9 cellular contexts compared by ENCODE assay signal in the genomic region with DNA sequence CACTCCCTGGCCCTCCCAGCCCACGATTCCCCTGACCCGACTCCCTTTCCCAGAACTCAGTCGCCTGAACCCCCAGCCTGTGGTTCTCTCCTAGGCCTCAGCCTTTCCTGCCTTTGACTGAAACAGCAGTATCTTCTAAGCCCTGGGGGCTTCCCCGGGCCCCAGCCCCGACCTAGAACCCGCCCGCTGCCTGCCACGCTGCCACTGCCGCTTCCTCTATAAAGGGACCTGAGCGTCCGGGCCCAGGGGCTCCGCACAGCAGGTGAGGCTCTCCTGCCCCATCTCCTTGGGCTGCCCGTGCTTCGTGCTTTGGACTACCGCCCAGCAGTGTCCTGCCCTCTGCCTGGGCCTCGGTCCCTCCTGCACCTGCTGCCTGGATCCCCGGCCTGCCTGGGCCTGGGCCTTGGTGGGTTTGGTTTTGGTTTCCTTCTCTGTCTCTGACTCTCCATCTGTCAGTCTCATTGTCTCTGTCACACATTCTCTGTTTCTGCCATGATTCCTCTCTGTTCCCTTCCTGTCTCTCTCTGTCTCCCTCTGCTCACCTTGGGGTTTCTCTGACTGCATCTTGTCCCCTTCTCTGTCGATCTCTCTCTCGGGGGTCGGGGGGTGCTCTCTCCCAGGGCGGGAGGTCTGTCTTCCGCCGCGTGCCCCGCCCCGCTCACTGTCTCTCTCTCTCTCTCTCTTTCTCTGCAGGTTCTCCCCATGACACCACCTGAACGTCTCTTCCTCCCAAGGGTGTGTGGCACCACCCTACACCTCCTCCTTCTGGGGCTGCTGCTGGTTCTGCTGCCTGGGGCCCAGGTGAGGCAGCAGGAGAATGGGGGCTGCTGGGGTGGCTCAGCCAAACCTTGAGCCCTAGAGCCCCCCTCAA. TPM values are rescaled to one million over a fixed set of nuclear protein-coding genes. Genes with fewer than 3 reads are reported as not detected.
DNase-seq lines count a peak whose midpoint lies in the region; ATAC-seq, FAIRE-seq and TF ChIP-seq lines count a peak whose summit lies in the region.
"Had no signal": no experiment of that assay in that cellular context is flagged by ENCODE, and none has a peak within 500 bp of the region (broad histone marks: within the 10 kb centered on the region; RNA-seq: fewer than 3 reads in every experiment).

A gene with protein sequence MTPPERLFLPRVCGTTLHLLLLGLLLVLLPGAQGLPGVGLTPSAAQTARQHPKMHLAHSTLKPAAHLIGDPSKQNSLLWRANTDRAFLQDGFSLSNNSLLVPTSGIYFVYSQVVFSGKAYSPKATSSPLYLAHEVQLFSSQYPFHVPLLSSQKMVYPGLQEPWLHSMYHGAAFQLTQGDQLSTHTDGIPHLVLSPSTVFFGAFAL (plus strand): TSS at position 249 of the 871 bp plus-strand sequence. CDS start 454 bp downstream, at position 703.

- peaks cover 2% of the 10 kb centered on the region for H3K27me3 Mint-ChIP-seq in chondrocyte (ENCODE audit: low read depth)
- no peaks in the 10 kb centered on the region for H3K27me3 Mint-ChIP-seq in stimulated activated memory B cell treated with anti-CD40 and anti-IgM and Interleukin-4, amounts not matched to agents 10 μg/mL and 1 μg/mL and 100 μg/mL, for 72 hours

- DNase-seq in T-helper 2 cell = peak; percentile 56 to 78 (median 74)
- DNase-seq in chondrocyte (ENCODE audit: low spot score) = no peak
- DNase-seq in NCI-H146 (lab: John Stamatoyannopoulos, UW) = no peak
- no peak for DNase-seq in SIG-M5 treated with dmso at 0.1 percent for 504 hours (lab: John Stamatoyannopoulos, UW; ENCODE audit: unreplicated experiment)
- no peak for DNase-seq in NCI-H82 (lab: John Stamatoyannopoulos, UW)
- DNase-seq in frontal cortex (ENCODE audit: low spot score in 2 of 2) = no peak

- H3K27ac Mint-ChIP-seq in chondrocyte (ENCODE audit: unreplicated experiment) = peak within 1 kb of the TSS; percentile 20
- peak within 1 kb of the TSS; percentile 92 for H3K27ac Mint-ChIP-seq in stimulated activated memory B cell treated with anti-CD40 and anti-IgM and Interleukin-4, amounts not matched to agents 10 μg/mL and 1 μg/mL and 100 μg/mL, for 72 hours

- no peaks in the 10 kb centered on the region for H3K36me3 Mint-ChIP-seq in chondrocyte (ENCODE audit: low read depth)
- H3K36me3 Mint-ChIP-seq in stimulated activated memory B cell treated with anti-CD40 and anti-IgM and Interleukin-4, amounts not matched to agents 10 μg/mL and 1 μg/mL and 100 μg/mL, for 72 hours = peaks cover 24% of the 10 kb centered on the region

- H3K9me3 Mint-ChIP-seq in chondrocyte (ENCODE audit: low read depth) = no peaks in the 10 kb centered on the region
- no peaks in the 10 kb centered on the region for H3K9me3 Mint-ChIP-seq in stimulated activated memory B cell treated with anti-CD40 and anti-IgM and Interleukin-4, amounts not matched to agents 10 μg/mL and 1 μg/mL and 100 μg/mL, for 72 hours

- H3K4me3 Mint-ChIP-seq in chondrocyte (ENCODE audit: unreplicated experiment) = no peak within 1 kb of the TSS
- peak within 1 kb of the TSS; percentile 90 for H3K4me3 Mint-ChIP-seq in stimulated activated memory B cell treated with anti-CD40 and anti-IgM and Interleukin-4, amounts not matched to agents 10 μg/mL and 1 μg/mL and 100 μg/mL, for 72 hours

- no peak for FAIRE-seq in frontal cortex (lab: Jason Lieb, UNC)

- no peak for TF ChIP-seq CTCF in chondrocyte (IDR thresholded peaks at IDR 0.05)

- no peaks in the 10 kb centered on the region for H3K4me1 Mint-ChIP-seq in chondrocyte (ENCODE audit: low read depth)
- H3K4me1 Mint-ChIP-seq in stimulated activated memory B cell treated with anti-CD40 and anti-IgM and Interleukin-4, amounts not matched to agents 10 μg/mL and 1 μg/mL and 100 μg/mL, for 72 hours = peaks cover 95% of the 10 kb centered on the region

- ATAC-seq in GM21447 (IDR thresholded peaks at IDR 0.05; ENCODE audit: unreplicated experiment) = peak; percentile 44
- peak; percentile 66 for ATAC-seq in stimulated activated memory B cell treated with anti-CD40 and anti-IgM and Interleukin-4, amounts not matched to agents 10 μg/mL and 1 μg/mL and 100 μg/mL, for 72 hours

RNA-seq across cellular contexts. Expression of the gene that starts here (rescaled TPM):
- not detected in 3 replicates for total RNA-seq in chondrocyte
- not detected for total RNA-seq in frontal cortex
- total RNA-seq: LHCN-M2 had no signal

Comparison
In these comparisons a context has a peak if more than half of its experiments do, and no peak if none do; other contexts are left out.
1. DNase-seq: peak in T-helper 2 cell (5 of 5); none in chondrocyte (single experiment), NCI-H146 (single experiment), SIG-M5 treated with dmso at 0.1 percent for 504 hours (single experiment), NCI-H82 (single experiment) and frontal cortex (0 of 2).